Comparison of ENCODE assay signal across 12 cellular contexts in genomic region chr20:53216478-53216855, GRCh38.
DNase-seq lines count a peak whose midpoint lies in the region; ATAC-seq, FAIRE-seq and TF ChIP-seq lines count a peak whose summit lies in the region.
"Had no signal": no experiment of that assay in that cellular context is flagged by ENCODE, and none has a peak within 500 bp of the region (broad histone marks: within the 10 kb centered on the region; RNA-seq: fewer than 3 reads in every experiment).

No MANE protein-coding gene starts in this region.

- intact Hi-C loops in HepG2 (cut with micrococcal nuclease; ENCODE audit: unreplicated experiment) (loop anchor here (5.0 to 10.0 kb wide), 3 partner anchors 272 to 974 kb away; no protein-coding TSS in a partner anchor), esophagus muscularis mucosa (cut with DNase I) (no loop called here), stomach (cut with DNase I; ENCODE audit: low total_unique reads) (no loop called here), sigmoid colon (cut with DNase I) (no loop called here)

- no peak for FAIRE-seq in HepG2 (lab: Jason Lieb, UNC)
- FAIRE-seq: keratinocyte had no signal

- H3K79me2 ChIP-seq in HepG2 (ENCODE audit: insufficient read depth, low read length) (no peaks in the 10 kb centered on the region), SU-DHL-6 (ENCODE audit: insufficient read depth, low read length) (no peaks in the 10 kb centered on the region)

- TF ChIP-seq POLR2A in HepG2 (IDR thresholded peaks at IDR 0.05; ENCODE audit: insufficient read depth in 1 of 2, low read depth in 2 of 2, low read length in 2 of 2) (no peak), esophagus muscularis mucosa (IDR thresholded peaks at IDR 0.05; ENCODE audit: low read depth) (no peak), stomach (IDR thresholded peaks at IDR 0.05) (no peak), sigmoid colon (IDR thresholded peaks at IDR 0.05) (no peak)

- H4K20me1 ChIP-seq in HepG2 (ENCODE audit: insufficient read depth, low read length) (no peaks in the 10 kb centered on the region), SU-DHL-6 (ENCODE audit: low read depth, low read length) (no peaks in the 10 kb centered on the region)

- H3K9me2 ChIP-seq in SU-DHL-6 (replicated peaks; ENCODE audit: insufficient read depth, low read length), result no peaks in the 10 kb centered on the region

- 96% methylated on average over 2 of the region's 2 CpGs for WGBS in liver
- 54% methylated on average over 2 of the region's 2 CpGs for WGBS in HepG2 (ENCODE audit: low lambda C conversion rate)
- 100% methylated on average over 2 of the region's 2 CpGs for WGBS in esophagus muscularis mucosa
- WGBS in stomach, 5 donors, result 86 to 95% (median 90%) methylated on average over 2 of the region's 2 CpGs
- 97% methylated on average over 2 of the region's 2 CpGs for whole genome bisulfite sequencing in sigmoid colon, 2 donors

- in situ Hi-C loops in HepG2 (cut with HindIII; ENCODE audit: extremely low pct_ligation_motif_present, low pct_unique_long_range_greater_than_20kb), result loop anchor here (10.0 to 25.0 kb wide), 2 partner anchors 321 to 902 kb away; no protein-coding TSS in a partner anchor

- POLR2A ChIA-PET in HepG2 (lab: Yijun Ruan, JAX), result interaction anchor here (0.9 kb wide), 1 partner anchor 36 kb away, joined by 3 read pairs; no protein-coding TSS in a partner anchor

- no TSS peak for BruUV-seq in HepG2 (replicated peaks; lab: Mats Ljungman, UMichigan)

- H3K9me3 ChIP-seq in liver (ENCODE audit: control insufficient read depth in 4 of 4, low read length in 3 of 4) (no peaks in the 10 kb centered on the region), HepG2 (ENCODE audit: low read length) (no peaks in the 10 kb centered on the region), SU-DHL-6 (ENCODE audit: insufficient read depth, low read length) (no peaks in the 10 kb centered on the region), esophagus muscularis mucosa (no peaks in the 10 kb centered on the region), stomach (no peaks in the 10 kb centered on the region), sigmoid colon (peaks cover 0 to 2% (median 0%) of the 10 kb centered on the region in 4 donors)
- H3K9me3 ChIP-seq: body of pancreas, spleen had no signal

- TF ChIP-seq RAD21 in liver (IDR thresholded peaks at IDR 0.05) (no peak), HepG2 (CRISPR knock-in tag; IDR thresholded peaks at IDR 0.05) (no peak)

- TF ChIP-seq EP300 in HepG2 (IDR thresholded peaks at IDR 0.05; ENCODE audit: low read depth in 2 of 2, low read length in 2 of 2) (no peak), HepG2 (CRISPR knock-in tag; IDR thresholded peaks at IDR 0.05; ENCODE audit: borderline replicate concordance) (no peak), esophagus muscularis mucosa (IDR thresholded peaks at IDR 0.05) (no peak), stomach (IDR thresholded peaks at IDR 0.05) (no peak), sigmoid colon (IDR thresholded peaks at IDR 0.05) (no peak)

- H3K27ac ChIP-seq in liver (ENCODE audit: low read depth in 1 of 2, low read length in 2 of 2), result peak overlapping the region in 1 of 2 donors; percentile 20
- no peak overlapping the region for H3K27ac ChIP-seq in HepG2 (ENCODE audit: extremely low read length, insufficient read depth, low read length)
- H3K27ac ChIP-seq in SU-DHL-6 (ENCODE audit: low read depth, low read length), result no peak overlapping the region
- H3K27ac ChIP-seq in esophagus muscularis mucosa (replicated peaks in 1 of 4), result no peak overlapping the region
- no peak overlapping the region for H3K27ac ChIP-seq in stomach
- H3K27ac ChIP-seq in sigmoid colon, result no peak overlapping the region
- H3K27ac ChIP-seq: body of pancreas, spleen had no signal

- no peaks in the 10 kb centered on the region for H3K36me3 ChIP-seq in liver (ENCODE audit: control insufficient read depth in 4 of 4, insufficient read depth in 3 of 4, low read depth in 1 of 4, low read length in 3 of 4)
- H3K36me3 ChIP-seq in HepG2 (replicated peaks in 1 of 2; ENCODE audit: control insufficient read depth in 1 of 2, insufficient read depth in 2 of 2, low read length in 2 of 2), result no peaks in the 10 kb centered on the region
- H3K36me3 ChIP-seq in SU-DHL-6 (ENCODE audit: low read length), result no peaks in the 10 kb centered on the region
- H3K36me3 ChIP-seq in esophagus muscularis mucosa, result no peaks in the 10 kb centered on the region
- H3K36me3 ChIP-seq in stomach, result no peaks in the 10 kb centered on the region
- H3K36me3 ChIP-seq in sigmoid colon, result no peaks in the 10 kb centered on the region
- H3K36me3 ChIP-seq: spleen had no signal

- H3K9ac ChIP-seq in liver (ENCODE audit: low read depth in 1 of 2, low read length in 2 of 2) (no peak overlapping the region), HepG2 (ENCODE audit: insufficient read depth, low read depth, low read length) (no peak overlapping the region), SU-DHL-6 (ENCODE audit: low read length) (no peak overlapping the region)

- CTCF ChIA-PET in HepG2 (lab: Yijun Ruan, JAX; ENCODE audit: low intra/inter-chr PET ratio, low total read pairs), result interaction anchor here (1.0 to 2.2 kb wide), 5 partner anchors 196 to 904 kb away, joined by 3 to 20 read pairs (median 6); no protein-coding TSS in a partner anchor

- H3K4me1 ChIP-seq in liver (ENCODE audit: control insufficient read depth in 4 of 4, insufficient read depth in 4 of 4, low read length in 3 of 4), result peaks cover 2 to 8% (median 4%) of the 10 kb centered on the region in 4 donors
- no peaks in the 10 kb centered on the region for H3K4me1 ChIP-seq in HepG2 (ENCODE audit: insufficient read depth, low read length)
- peaks cover 4 to 8% (median 5%) of the 10 kb centered on the region in 4 donors for H3K4me1 ChIP-seq in esophagus muscularis mucosa
- peaks cover 0 to 13% (median 6%) of the 10 kb centered on the region in 4 donors for H3K4me1 ChIP-seq in stomach
- H3K4me1 ChIP-seq in sigmoid colon, result peaks cover 0 to 5% (median 2%) of the 10 kb centered on the region in 4 donors
- H3K4me1 ChIP-seq: body of pancreas had no signal

- H3F3A ChIP-seq in SU-DHL-6 (ENCODE audit: insufficient read depth), result no peaks in the 10 kb centered on the region

- no peak for DNase-seq in HepG2 (ENCODE audit: low spot score)
- no peak for DNase-seq in esophagus muscularis mucosa (ENCODE audit: extremely low spot score)
- DNase-seq in stomach, result no peak
- DNase-seq in sigmoid colon, result no peak
- DNase-seq: HCEC 1CT had no signal

- ATAC-seq in HepG2 (no peak), GM19467 (IDR thresholded peaks at IDR 0.05; ENCODE audit: unreplicated experiment) (no peak), HG02798 (IDR thresholded peaks at IDR 0.05; ENCODE audit: poor library complexity, unreplicated experiment) (no peak)

- TF ChIP-seq CTCF in liver (IDR thresholded peaks at IDR 0.05; ENCODE audit: low read depth, low read length, missing input control), result no peak
- TF ChIP-seq CTCF in HepG2 (CRISPR knock-in tag; IDR thresholded peaks at IDR 0.05), result no peak
- TF ChIP-seq CTCF in SU-DHL-6 (IDR thresholded peaks at IDR 0.05; ENCODE audit: insufficient read depth, low read length, poor library complexity, severe bottlenecking), result no peak
- TF ChIP-seq CTCF in esophagus muscularis mucosa (IDR thresholded peaks at IDR 0.05), result no peak
- TF ChIP-seq CTCF in stomach (IDR thresholded peaks at IDR 0.05), result no peak
- TF ChIP-seq CTCF in sigmoid colon (IDR thresholded peaks at IDR 0.05), result no peak

- H2AFZ ChIP-seq in HepG2 (ENCODE audit: low read length) (no peak overlapping the region), SU-DHL-6 (ENCODE audit: low read depth, low read length, severe bottlenecking) (peak overlapping the region; percentile 12)

- H3K27me3 ChIP-seq in liver (ENCODE audit: control insufficient read depth in 4 of 4, insufficient read depth in 4 of 4, low read length in 3 of 4), result no peaks in the 10 kb centered on the region
- peaks cover 0 to 11% of the 10 kb centered on the region in 2 experiments; a peak in 2 of 5 replicates for H3K27me3 ChIP-seq in HepG2 (ENCODE audit: control insufficient read depth in 1 of 2, insufficient read depth in 2 of 2, low read length in 2 of 2)
- no peaks in the 10 kb centered on the region for H3K27me3 ChIP-seq in SU-DHL-6 (ENCODE audit: low read length)
- peaks cover 0 to 19% (median 1%) of the 10 kb centered on the region in 4 donors for H3K27me3 ChIP-seq in esophagus muscularis mucosa
- H3K27me3 ChIP-seq in stomach, result no peaks in the 10 kb centered on the region
- peaks cover 3 to 14% (median 6%) of the 10 kb centered on the region in 3 donors for H3K27me3 ChIP-seq in sigmoid colon
- H3K27me3 ChIP-seq: body of pancreas had no signal

- peak overlapping the region in 2 of 3 donors; percentile 14 to 51 for H3K4me3 ChIP-seq in liver (ENCODE audit: low read depth in 1 of 3, low read length in 3 of 3)
- H3K4me3 ChIP-seq in HepG2 (replicated peaks in 1 of 3; ENCODE audit: insufficient read depth in 1 of 3, low read depth in 2 of 3, low read length in 3 of 3), result no peak overlapping the region
- no peak overlapping the region for H3K4me3 ChIP-seq in SU-DHL-6 (ENCODE audit: insufficient read depth, low read length, poor library complexity, severe bottlenecking)
- peak overlapping the region; percentile 9 to 41 (median 27) for H3K4me3 ChIP-seq in esophagus muscularis mucosa
- peak overlapping the region in 3 of 4 donors; percentile 20 to 32 (median 28) for H3K4me3 ChIP-seq in stomach
- no peak overlapping the region for H3K4me3 ChIP-seq in sigmoid colon
- H3K4me3 ChIP-seq: body of pancreas had no signal

- no peak overlapping the region for H3K4me2 ChIP-seq in HepG2 (ENCODE audit: low read depth, low read length)
- peak overlapping the region; percentile 17 for H3K4me2 ChIP-seq in SU-DHL-6 (ENCODE audit: low read depth, low read length, poor library complexity, severe bottlenecking)

TF ChIP-seq in liver, 16 proteins besides CTCF, POLR2A, EP300 and RAD21:
- TF ChIP-seq YY1 (IDR thresholded peaks at IDR 0.05), result peak; percentile 2
- TF ChIP-seq TAF1 (conservative IDR thresholded peaks at IDR 0.05), result no peak

TF ChIP-seq in HepG2, 621 proteins besides CTCF, POLR2A, EP300 and RAD21 (continues in another document):
- no peak for TF ChIP-seq ZNF557 (CRISPR knock-in tag; IDR thresholded peaks at IDR 0.05)
- no peak for TF ChIP-seq HOXA9 (CRISPR knock-in tag; IDR thresholded peaks at IDR 0.05; ENCODE audit: borderline replicate concordance)
- no peak for TF ChIP-seq ZBTB14 (CRISPR knock-in tag; IDR thresholded peaks at IDR 0.05)

Comparison
In these comparisons a context has a peak if more than half of its experiments do, and no peak if none do; other contexts are left out.
1. H3K4me3 ChIP-seq: peak in liver (2 of 3), esophagus muscularis mucosa (4 of 4) and stomach (3 of 4); none in HepG2 (0 of 3), SU-DHL-6 (single experiment) and sigmoid colon (0 of 4).